ENCODE assay signal across 26 cellular contexts in genomic region chr4:37467223-37467622, GRCh38.
"Had no signal": no experiment of that assay in that cellular context is flagged by ENCODE, and none has a peak within 500 bp of the region (broad histone marks: within the 10 kb centered on the region; RNA-seq: fewer than 3 reads in every experiment).

No MANE protein-coding gene starts in this region.

- DNase-seq: naive thymus-derived CD4-positive, alpha-beta T cell; natural killer cell; occipital lobe; ovary; posterior cingulate gyrus; psoas muscle; right cardiac atrium; right lobe of liver; sigmoid colon; stimulated activated CD4-positive, alpha-beta T cell treated with anti-CD3 and anti-CD28 coated beads, Interleukin-15, amount 100 ng/mL, for 24 hours; stimulated activated CD4-positive, alpha-beta T cell treated with anti-CD3 and anti-CD28 coated beads, Interleukin-2, amount 100 ng/mL, for 24 hours; stimulated activated CD4-positive, alpha-beta T cell treated with anti-CD3 and anti-CD28 coated beads, Interleukin-2, amount 100 ng/mL, for 48 hours; stimulated activated CD4-positive, alpha-beta T cell treated with anti-CD3 and anti-CD28 coated beads, Interleukin-4, amount 100 ng/mL, for 24 hours; stimulated activated naive B cell treated with anti-CD40 and anti-IgM and Interleukin-4, amounts not matched to agents 10 μg/mL and 1 μg/mL and 100 μg/mL, for 72 hours; stimulated activated naive CD4-positive, alpha-beta T cell treated with Interleukin-2 at 50 U/mL for 16 hours; stomach; substantia nigra; testis; tibial artery; transverse colon; upper lobe of left lung had no signal

- H3K27ac Mint-ChIP-seq: natural killer cell; nephron; neural progenitor cell; progenitor cell of endocrine pancreas; stimulated activated effector memory CD8-positive, alpha-beta T cell treated with anti-CD3 and anti-CD28 coated beads, Interleukin-12 subunit alpha, Interleukin-12 subunit beta, amount 100 ng/mL, for 72 hours; stimulated activated naive B cell treated with anti-CD40 and anti-IgM and Interleukin-4, amounts not matched to agents 10 μg/mL and 1 μg/mL and 100 μg/mL, for 72 hours; stimulated activated naive CD8-positive, alpha-beta T cell treated with anti-CD3 and anti-CD28 coated beads, Interleukin-15, Interleukin-2, amounts not matched to agents 100 ng/mL and 50 ng/mL, for 24 hours had no signal

- H3K4me1 Mint-ChIP-seq: naive thymus-derived CD4-positive, alpha-beta T cell; natural killer cell; nephron; stimulated activated effector memory CD8-positive, alpha-beta T cell treated with anti-CD3 and anti-CD28 coated beads, Interleukin-12 subunit alpha, Interleukin-12 subunit beta, amount 100 ng/mL, for 72 hours had no signal

- H3K9me3 Mint-ChIP-seq: naive thymus-derived CD4-positive, alpha-beta T cell; natural killer cell; nephron; neural progenitor cell; stimulated activated effector memory CD8-positive, alpha-beta T cell treated with anti-CD3 and anti-CD28 coated beads, Interleukin-12 subunit alpha, Interleukin-12 subunit beta, amount 100 ng/mL, for 72 hours; stimulated activated naive B cell treated with anti-CD40 and anti-IgM and Interleukin-4, amounts not matched to agents 10 μg/mL and 1 μg/mL and 100 μg/mL, for 72 hours; stimulated activated naive CD8-positive, alpha-beta T cell treated with anti-CD3 and anti-CD28 coated beads, Interleukin-15, Interleukin-2, amounts not matched to agents 100 ng/mL and 50 ng/mL, for 24 hours had no signal

- H3K27me3 Mint-ChIP-seq: progenitor cell of endocrine pancreas had no signal

- H3K4me3 Mint-ChIP-seq: naive thymus-derived CD4-positive, alpha-beta T cell; natural killer cell; nephron; neural progenitor cell; stimulated activated effector memory CD8-positive, alpha-beta T cell treated with anti-CD3 and anti-CD28 coated beads, Interleukin-12 subunit alpha, Interleukin-12 subunit beta, amount 100 ng/mL, for 72 hours; stimulated activated naive B cell treated with anti-CD40 and anti-IgM and Interleukin-4, amounts not matched to agents 10 μg/mL and 1 μg/mL and 100 μg/mL, for 72 hours; stimulated activated naive CD8-positive, alpha-beta T cell treated with anti-CD3 and anti-CD28 coated beads, Interleukin-15, Interleukin-2, amounts not matched to agents 100 ng/mL and 50 ng/mL, for 24 hours had no signal

- H3K36me3 Mint-ChIP-seq: naive thymus-derived CD4-positive, alpha-beta T cell; natural killer cell; neural progenitor cell; stimulated activated effector memory CD8-positive, alpha-beta T cell treated with anti-CD3 and anti-CD28 coated beads, Interleukin-12 subunit alpha, Interleukin-12 subunit beta, amount 100 ng/mL, for 72 hours; stimulated activated naive B cell treated with anti-CD40 and anti-IgM and Interleukin-4, amounts not matched to agents 10 μg/mL and 1 μg/mL and 100 μg/mL, for 72 hours had no signal

- ATAC-seq: naive thymus-derived CD4-positive, alpha-beta T cell; natural killer cell; psoas muscle; right cardiac atrium; stimulated activated effector memory CD8-positive, alpha-beta T cell treated with anti-CD3 and anti-CD28 coated beads, Interleukin-12 subunit alpha, Interleukin-12 subunit beta, amount 100 ng/mL, for 72 hours; stimulated activated naive B cell treated with anti-CD40 and anti-IgM and Interleukin-4, amounts not matched to agents 10 μg/mL and 1 μg/mL and 100 μg/mL, for 72 hours had no signal
